ENCODE assay signal across 20 cellular contexts in genomic region chr12:67239061-67239460, GRCh38.
"Had no signal": no experiment of that assay in that cellular context is flagged by ENCODE, and none has a peak within 500 bp of the region (broad histone marks: within the 10 kb centered on the region; RNA-seq: fewer than 3 reads in every experiment).

No MANE protein-coding gene starts in this region.

- ATAC-seq: activated CD4-positive, alpha-beta T cell treated with anti-CD3 and anti-CD28 coated beads for 36 hours; mucosa of descending colon; sciatic nerve; stimulated activated memory B cell treated with anti-CD40 and anti-IgM and Interleukin-4, amounts not matched to agents 10 μg/mL and 1 μg/mL and 100 μg/mL, for 72 hours; T-cell; WTC11 had no signal

- H3K4me1 ChIP-seq: left ventricle myocardium inferior, parathyroid adenoma, testis had no signal

- H3K9ac ChIP-seq: neural progenitor cell, parathyroid adenoma had no signal

- H3K27me3 ChIP-seq: neural progenitor cell, testis had no signal

- H3K4me3 ChIP-seq: coronary artery, left ventricle myocardium inferior, mucosa of descending colon, neural progenitor cell, testis had no signal

- H3K36me3 ChIP-seq: left ventricle myocardium inferior, neural progenitor cell had no signal

- H3K9me3 ChIP-seq: mucosa of descending colon, testis had no signal

- DNase-seq: activated CD4-positive, alpha-beta T cell treated with anti-CD3 and anti-CD28 coated beads for 36 hours; activated CD4-positive, alpha-beta T cell treated with anti-CD3 and anti-CD28 coated beads, Interleukin-2, amount 50 U/mL, for 48 hours; activated naive CD4-positive, alpha-beta T cell; activated T-cell treated with anti-CD3 and anti-CD28 coated beads for 4 hours; anterior cingulate cortex; foreskin fibroblast; glutamatergic neuron; hippocampal formation; left ventricle myocardium inferior; mucosa of descending colon; naive B cell; stimulated activated CD4-positive, alpha-beta T cell treated with anti-CD3 and anti-CD28 coated beads, Interleukin-4, amount 100 ng/mL, for 4 hours; T-cell; testis had no signal
